32 cellular contexts compared by ENCODE assay signal in genomic region chr21:29585462-29585861, GRCh38.
"Had no signal": no experiment of that assay in that cellular context is flagged by ENCODE, and none has a peak within 500 bp of the region (broad histone marks: within the 10 kb centered on the region; RNA-seq: fewer than 3 reads in every experiment).

No MANE protein-coding gene starts in this region.

- H3K4me3 ChIP-seq: adrenal gland, breast epithelium, cardiac muscle cell, colonic mucosa, esophagus squamous epithelium had no signal

- H3K4me1 ChIP-seq: adrenal gland, breast epithelium, colonic mucosa, esophagus squamous epithelium had no signal

- ATAC-seq: activated CD4-positive, alpha-beta T cell treated with anti-CD3 and anti-CD28 coated beads for 36 hours; activated CD8-positive, alpha-beta memory T cell treated with anti-CD3 and anti-CD28 coated beads, Interleukin-2, amount 10 ng/mL, durations not matched to agents 7 days and 5 days; activated CD8-positive, alpha-beta T cell treated with anti-CD3 and anti-CD28 coated beads, Interleukin-2, amount 10 ng/mL, durations not matched to agents 7 days and 5 days; activated naive CD8-positive, alpha-beta T cell treated with anti-CD3 and anti-CD28 coated beads, Interleukin-2, amount 50 U/mL, for 24 hours; T-helper 17 cell had no signal

- H3K27me3 ChIP-seq: adrenal gland, breast epithelium, cardiac muscle cell, colonic mucosa, esophagus squamous epithelium had no signal

- H3K9me3 ChIP-seq: adrenal gland, breast epithelium, colonic mucosa, esophagus squamous epithelium had no signal

- DNase-seq: activated CD4-positive, alpha-beta memory T cell treated with anti-CD3 and anti-CD28 coated beads for 36 hours; activated CD4-positive, alpha-beta T cell treated with anti-CD3 and anti-CD28 coated beads for 36 hours; activated CD4-positive, alpha-beta T cell treated with anti-CD3 and anti-CD28 coated beads, Interleukin-2, amount 10 ng/mL, durations not matched to agents 24 days and 14 days; activated CD4-positive, CD25-positive, alpha-beta regulatory T cell; activated CD4-positive, CD25-positive, alpha-beta regulatory T cell treated with anti-CD3 and anti-CD28 coated beads, Interleukin-2, amount 50 U/mL, for 72 hours; activated CD8-positive, alpha-beta memory T cell treated with anti-CD3 and anti-CD28 coated beads, Interleukin-2, amount 10 ng/mL, durations not matched to agents 7 days and 5 days; activated CD8-positive, alpha-beta memory T cell treated with anti-CD3 and anti-CD28 coated beads, Interleukin-2, amount 50 U/mL, for 4 hours; activated CD8-positive, alpha-beta T cell treated with anti-CD3 and anti-CD28 coated beads, Interleukin-2, amount 10 ng/mL, durations not matched to agents 7 days and 5 days; activated effector memory CD4-positive, alpha-beta T cell treated with anti-CD3 and anti-CD28 coated beads, Interleukin-2, amount 50 U/mL, for 16 hours; activated naive CD4-positive, alpha-beta T cell treated with anti-CD3 and anti-CD28 coated beads for 36 hours; activated naive CD8-positive, alpha-beta T cell treated with anti-CD3 and anti-CD28 coated beads for 36 hours; activated naive CD8-positive, alpha-beta T cell treated with anti-CD3 and anti-CD28 coated beads, Interleukin-2, amount 50 U/mL, for 24 hours; activated T-cell treated with anti-CD3 and anti-CD28 coated beads, Interleukin-2, amount 50 U/mL, for 1 hour; activated T-cell treated with anti-CD3 and anti-CD28 coated beads, Interleukin-2, amount 50 U/mL, for 48 hours; adrenal gland; amygdala; aorta; central memory CD4-positive, alpha-beta T cell; cerebellar nuclear complex; colonic mucosa; effector CD8-positive, alpha-beta T cell; esophagus squamous epithelium; head of caudate nucleus; T-helper 1 cell; T-helper 17 cell; T1000 had no signal

- H3K27ac ChIP-seq: adrenal gland, breast epithelium, cardiac muscle cell, colonic mucosa, epithelial cell of prostate, esophagus squamous epithelium had no signal

- FAIRE-seq: endometrium, endothelial cell of umbilical vein, frontal cortex had no signal

- H3K36me3 ChIP-seq: adrenal gland, breast epithelium, cardiac muscle cell, colonic mucosa, esophagus squamous epithelium had no signal
